Comparison of ENCODE assay signal across 9 cellular contexts in the genomic region with DNA sequence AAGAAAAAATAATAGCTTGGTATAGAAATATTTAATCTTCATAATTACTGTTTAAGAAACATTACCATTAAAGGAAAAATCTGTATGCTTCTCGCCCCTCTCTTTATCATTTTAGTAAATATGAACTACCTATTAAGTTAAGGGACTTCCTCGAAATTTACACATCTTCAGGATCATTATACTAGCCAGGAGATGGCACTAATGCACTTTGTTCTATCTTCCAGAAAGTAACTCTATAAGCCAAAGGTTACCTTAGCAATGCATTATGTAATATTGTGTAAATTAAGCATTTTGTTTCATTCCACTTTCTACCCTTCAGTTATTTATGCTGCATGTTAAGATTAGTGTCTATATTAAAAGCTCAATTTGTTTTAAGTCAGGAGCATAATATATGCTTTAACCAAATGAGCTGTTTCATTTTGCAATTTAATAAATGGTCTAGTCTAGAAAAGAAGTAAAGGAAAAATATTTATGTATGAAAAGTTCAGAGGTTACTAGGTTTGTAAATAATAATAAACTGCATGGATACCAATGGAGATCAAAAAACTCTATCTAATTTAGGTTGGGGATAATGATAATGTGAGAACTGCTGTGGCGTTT.
A peak's percentile ranks its signal among the peaks of the same experiment; 100 is the strongest.
DNase-seq lines count a peak whose midpoint lies in the region; ATAC-seq and TF ChIP-seq lines count a peak whose summit lies in the region.
"Had no signal": no experiment of that assay in that cellular context is flagged by ENCODE, and none has a peak within 500 bp of the region (broad histone marks: within the 10 kb centered on the region; RNA-seq: fewer than 3 reads in every experiment).

No MANE protein-coding gene starts in this region.

- H3K36me3 Mint-ChIP-seq in naive thymus-derived CD4-positive, alpha-beta T cell: no peaks in the 10 kb centered on the region

- CTCF ChIA-PET in GM10248 (lab: Yijun Ruan, JAX): interaction anchor here (0.6 to 1.2 kb wide), 5 partner anchors 8 to 844 kb away, joined by 3 to 5 read pairs (median 3); no protein-coding TSS in a partner anchor
- CTCF ChIA-PET in naive thymus-derived CD4-positive, alpha-beta T cell (lab: Charles Lee): no interaction called here

- H3K4me3 ChIP-seq in cardiac muscle cell (no peak overlapping the region), tibial artery (no peak overlapping the region), left ventricle myocardium inferior (no peak overlapping the region)
- H3K4me3 ChIP-seq in naive thymus-derived CD4-positive, alpha-beta T cell (ENCODE audit: low read length): no peak overlapping the region
- H3K4me3 ChIP-seq: BLaER1 had no signal

- ATAC-seq in Right ventricle myocardium superior (ENCODE audit: poor library complexity): no peak
- ATAC-seq in naive thymus-derived CD4-positive, alpha-beta T cell: no peak

- intact Hi-C loops in Right ventricle myocardium superior (cut with DNase I) (no loop called here), tibial artery (cut with DNase I; ENCODE audit: low total_unique reads) (no loop called here), left ventricle myocardium inferior (cut with micrococcal nuclease) (no loop called here)
- intact Hi-C loops in naive thymus-derived CD4-positive, alpha-beta T cell (cut with micrococcal nuclease): loop anchor here in 1 of 2 donors (10.0 kb wide), 1 partner anchor 822 kb away; no protein-coding TSS in a partner anchor

- no peak overlapping the region for H3K27ac Mint-ChIP-seq in naive thymus-derived CD4-positive, alpha-beta T cell

- H3K4me1 ChIP-seq in cardiac muscle cell (ENCODE audit: low read depth) (peaks cover 7% of the 10 kb centered on the region), tibial artery (no peaks in the 10 kb centered on the region), left ventricle myocardium inferior (no peaks in the 10 kb centered on the region)
- H3K4me1 ChIP-seq in naive thymus-derived CD4-positive, alpha-beta T cell (ENCODE audit: control insufficient read depth in 2 of 2, insufficient read depth in 2 of 2, low read length in 2 of 2): no peaks in the 10 kb centered on the region

- peaks cover 0 to 3% (median 0%) of the 10 kb centered on the region in 11 donors for H3K9me3 Mint-ChIP-seq in naive thymus-derived CD4-positive, alpha-beta T cell

- TF ChIP-seq CTCF in cardiac muscle cell (IDR thresholded peaks at IDR 0.05; ENCODE audit: low read depth, low read length) (no peak), GM10248 (IDR thresholded peaks at IDR 0.05; ENCODE audit: control extremely low read depth, extremely low read depth, low read depth, missing control alignments) (no peak), tibial artery (IDR thresholded peaks at IDR 0.05) (peak in 1 of 2 experiments; percentile 27), left ventricle myocardium inferior (IDR thresholded peaks at IDR 0.05; ENCODE audit: borderline replicate concordance) (no peak)

- H3K27me3 ChIP-seq in cardiac muscle cell (no peaks in the 10 kb centered on the region), tibial artery (no peaks in the 10 kb centered on the region), left ventricle myocardium inferior (ENCODE audit: low read depth) (no peaks in the 10 kb centered on the region)
- H3K27me3 ChIP-seq in naive thymus-derived CD4-positive, alpha-beta T cell (ENCODE audit: control insufficient read depth in 2 of 2, insufficient read depth in 2 of 2, low read length in 2 of 2): no peaks in the 10 kb centered on the region
- H3K27me3 ChIP-seq: BLaER1 had no signal

- POLR2A ChIA-PET in GM10248 (lab: Yijun Ruan, JAX): no interaction called here
- POLR2A ChIA-PET in naive thymus-derived CD4-positive, alpha-beta T cell (lab: Charles Lee): no interaction called here

- H3K27ac ChIP-seq in cardiac muscle cell (no peak overlapping the region), tibial artery (no peak overlapping the region), left ventricle myocardium inferior (replicated peaks) (no peak overlapping the region)
- H3K27ac ChIP-seq in naive thymus-derived CD4-positive, alpha-beta T cell (ENCODE audit: low read depth, low read length): no peak overlapping the region
- H3K27ac ChIP-seq: BLaER1 had no signal

- DNase-seq in cardiac muscle cell (ENCODE audit: low read depth in 1 of 2, low spot score in 1 of 2) (peak; percentile 14 to 41), Right ventricle myocardium superior (no peak), NCI-H446 treated with DMSO at 0.1 percent for 48 hours (lab: John Stamatoyannopoulos, UW) (peak; percentile 31), cerebellum (ENCODE audit: low spot score) (peak; percentile 50), GM10248 (ENCODE audit: extremely low spot score) (no peak), tibial artery (no peak), left ventricle myocardium inferior (no peak)
- no peak for DNase-seq in naive thymus-derived CD4-positive, alpha-beta T cell

- H3K4me3 Mint-ChIP-seq in naive thymus-derived CD4-positive, alpha-beta T cell: no peak overlapping the region

- H3K9me3 ChIP-seq in cardiac muscle cell (ENCODE audit: low read depth): no peaks in the 10 kb centered on the region
- H3K9me3 ChIP-seq in tibial artery: no peaks in the 10 kb centered on the region
- no peaks in the 10 kb centered on the region for H3K9me3 ChIP-seq in naive thymus-derived CD4-positive, alpha-beta T cell (ENCODE audit: control insufficient read depth in 2 of 3, low read length in 3 of 3)
- H3K9me3 ChIP-seq in left ventricle myocardium inferior (replicated peaks): peaks cover 17% of the 10 kb centered on the region

- H3K4me1 Mint-ChIP-seq in naive thymus-derived CD4-positive, alpha-beta T cell: peaks cover 0 to 2% (median 0%) of the 10 kb centered on the region in 7 donors

- peaks cover 0 to 6% (median 0%) of the 10 kb centered on the region in 5 donors for H3K27me3 Mint-ChIP-seq in naive thymus-derived CD4-positive, alpha-beta T cell

- H3K36me3 ChIP-seq in cardiac muscle cell: no peaks in the 10 kb centered on the region
- no peaks in the 10 kb centered on the region for H3K36me3 ChIP-seq in tibial artery
- H3K36me3 ChIP-seq in naive thymus-derived CD4-positive, alpha-beta T cell (ENCODE audit: control insufficient read depth in 2 of 3, insufficient read depth in 3 of 3, low read length in 3 of 3): no peaks in the 10 kb centered on the region
- H3K36me3 ChIP-seq in left ventricle myocardium inferior: no peaks in the 10 kb centered on the region
- H3K36me3 ChIP-seq: BLaER1 had no signal

Comparison
In these comparisons a context has a peak if more than half of its experiments do, and no peak if none do; other contexts are left out.
1. DNase-seq: peak in cardiac muscle cell (2 of 2), NCI-H446 treated with DMSO at 0.1 percent for 48 hours (single experiment) and cerebellum (single experiment); none in Right ventricle myocardium superior (single experiment), GM10248 (single experiment), tibial artery (0 of 2), naive thymus-derived CD4-positive, alpha-beta T cell (0 of 9) and left ventricle myocardium inferior (single experiment).